Comparison of ENCODE assay signal across 8 cellular contexts in the genomic region with DNA sequence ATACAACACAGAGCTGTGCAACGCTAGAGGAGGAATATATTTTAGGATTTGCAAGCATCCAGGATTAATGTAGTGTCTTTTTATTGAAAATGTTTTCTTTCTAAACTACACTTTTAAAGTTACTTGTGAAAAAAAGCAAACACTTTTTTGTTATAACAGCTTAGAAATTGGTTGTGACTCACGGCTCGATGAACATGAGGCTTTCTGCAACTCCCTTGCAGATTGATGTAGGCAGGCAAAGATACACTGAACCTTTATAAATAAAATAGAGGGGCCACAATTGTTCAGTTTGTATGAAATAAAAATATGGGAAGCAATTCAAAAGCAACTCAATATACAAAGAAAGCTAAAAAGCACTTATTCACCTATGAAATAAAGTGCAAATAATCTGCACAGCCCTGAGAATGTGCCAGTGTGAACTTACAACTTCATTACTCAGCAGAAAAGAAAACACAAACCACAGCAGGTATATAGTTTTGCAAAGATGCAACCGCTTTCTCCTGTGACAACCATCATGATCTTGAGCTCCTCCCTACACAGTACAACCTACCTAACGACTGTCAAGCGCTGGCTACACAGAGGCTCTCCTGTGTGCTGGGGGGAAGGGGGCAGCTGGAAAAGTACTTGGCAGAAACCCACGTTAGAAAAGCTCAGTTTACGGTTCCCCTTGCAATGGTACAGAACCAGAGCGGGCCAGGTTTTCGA. TPM values are rescaled to one million over a fixed set of nuclear protein-coding genes. Genes with fewer than 3 reads are reported as not detected.
DNase-seq lines count a peak whose midpoint lies in the region; ATAC-seq and TF ChIP-seq lines count a peak whose summit lies in the region.

No MANE protein-coding gene starts in this region.

- H3K4me1 Mint-ChIP-seq in T-helper 2 cell treated with Interferon-gamma antibody and Interleukin-4, amounts not matched to agents 5 μg/mL and 100 μg/mL, for 36 hours (ENCODE audit: low read depth): peaks cover 22% of the 10 kb centered on the region
- H3K4me1 Mint-ChIP-seq in progenitor cell of endocrine pancreas (ENCODE audit: low read depth): peaks cover 16% of the 10 kb centered on the region

- no peak for TF ChIP-seq CTCF in foreskin fibroblast (IDR thresholded peaks at IDR 0.05; ENCODE audit: low read depth, low read length)
- TF ChIP-seq CTCF in progenitor cell of endocrine pancreas (IDR thresholded peaks at IDR 0.05; ENCODE audit: unreplicated experiment): no peak

- H3K27ac Mint-ChIP-seq in T-helper 2 cell treated with Interferon-gamma antibody and Interleukin-4, amounts not matched to agents 5 μg/mL and 100 μg/mL, for 36 hours: peak overlapping the region; percentile 93
- H3K27ac Mint-ChIP-seq in progenitor cell of endocrine pancreas: peak overlapping the region; percentile 96

- ATAC-seq in HG02852 (IDR thresholded peaks at IDR 0.05; ENCODE audit: unreplicated experiment): peak; percentile 10
- ATAC-seq in HG02870 (IDR thresholded peaks at IDR 0.05; ENCODE audit: unreplicated experiment): no peak
- no peak for ATAC-seq in GM19324 (IDR thresholded peaks at IDR 0.05; ENCODE audit: low FRiP score, unreplicated experiment)
- ATAC-seq in HG03469 (IDR thresholded peaks at IDR 0.05; ENCODE audit: unreplicated experiment): no peak

- H3K36me3 Mint-ChIP-seq in T-helper 2 cell treated with Interferon-gamma antibody and Interleukin-4, amounts not matched to agents 5 μg/mL and 100 μg/mL, for 36 hours (ENCODE audit: low read depth): peaks cover 34% of the 10 kb centered on the region
- peaks cover 16% of the 10 kb centered on the region for H3K36me3 Mint-ChIP-seq in progenitor cell of endocrine pancreas (ENCODE audit: insufficient read depth)

- peak overlapping the region; percentile 98 for H3K4me3 Mint-ChIP-seq in T-helper 2 cell treated with Interferon-gamma antibody and Interleukin-4, amounts not matched to agents 5 μg/mL and 100 μg/mL, for 36 hours
- H3K4me3 Mint-ChIP-seq in progenitor cell of endocrine pancreas (ENCODE audit: low read depth): peak overlapping the region; percentile 93

- H3K4me3 ChIP-seq in foreskin fibroblast (ENCODE audit: low read depth in 1 of 2, low read length in 2 of 2): peak overlapping the region; percentile 72 to 98

- H3K27me3 Mint-ChIP-seq in T-helper 2 cell treated with Interferon-gamma antibody and Interleukin-4, amounts not matched to agents 5 μg/mL and 100 μg/mL, for 36 hours (ENCODE audit: low read depth): no peaks in the 10 kb centered on the region
- no peaks in the 10 kb centered on the region for H3K27me3 Mint-ChIP-seq in progenitor cell of endocrine pancreas

- peak; percentile 4 for DNase-seq in Daoy (ENCODE audit: low read depth)
- no peak for DNase-seq in T-helper 2 cell treated with Interferon-gamma antibody and Interleukin-4, amounts not matched to agents 5 μg/mL and 100 μg/mL, for 36 hours (ENCODE audit: low spot score)
- peak in 1 of 2 donors; percentile 24 for DNase-seq in foreskin fibroblast
- DNase-seq in progenitor cell of endocrine pancreas (ENCODE audit: low spot score, unreplicated experiment): no peak

- H3K9me3 Mint-ChIP-seq in T-helper 2 cell treated with Interferon-gamma antibody and Interleukin-4, amounts not matched to agents 5 μg/mL and 100 μg/mL, for 36 hours: no peaks in the 10 kb centered on the region
- H3K9me3 Mint-ChIP-seq in progenitor cell of endocrine pancreas (ENCODE audit: low read depth): no peaks in the 10 kb centered on the region

RNA-seq across cellular contexts. Expression of a gene that starts 0.9 kb away (rescaled TPM):
- 35.5 and 42.3 TPM in 2 replicates for total RNA-seq in Daoy (2014; rRNA removed; shearing (Covaris generic))
- 229 and 230 TPM in 2 replicates for total RNA-seq in progenitor cell of endocrine pancreas

RNA-seq across cellular contexts. Expression of a gene that starts 6.3 kb away (rescaled TPM):
- total RNA-seq in Daoy (2014; rRNA removed; shearing (Covaris generic)): 25.8 and 29.1 TPM in 2 replicates
- 127 and 129 TPM in 2 replicates for total RNA-seq in progenitor cell of endocrine pancreas

RNA-seq across cellular contexts. Expression of a gene that starts 47.4 kb away (rescaled TPM):
- 0.06 TPM in 1 of 2 replicates, not detected in the other for total RNA-seq in Daoy (2014; rRNA removed; shearing (Covaris generic))
- 2.4 TPM in 2 replicates for total RNA-seq in progenitor cell of endocrine pancreas

RNA-seq across cellular contexts. Expression of a gene that starts 48.0 kb away (rescaled TPM):
- total RNA-seq in Daoy (2014; rRNA removed; shearing (Covaris generic)): not detected in 2 replicates
- 0.60 and 0.84 TPM in 2 replicates for total RNA-seq in progenitor cell of endocrine pancreas

RNA-seq across cellular contexts. Expression of a gene that starts 51.8 kb away (rescaled TPM):
- not detected in 2 replicates for total RNA-seq in Daoy (2014; rRNA removed; shearing (Covaris generic))
- total RNA-seq in progenitor cell of endocrine pancreas: not detected in 2 replicates
